ENCODE assay signal across 1 cellular context in genomic region chr15:71031232-71031631, GRCh38.
DNase-seq lines count a peak whose midpoint lies in the region; ATAC-seq lines count a peak whose summit lies in the region.
"Not testable (repeated sequence)": the region's sequence is repeated elsewhere in the genome, so short reads cannot be mapped to it uniquely, and the experiment has no call there.

No MANE protein-coding gene starts in this region.

- not testable (repeated sequence) for H3K4me1 ChIP-seq in right cardiac atrium (ENCODE audit: control insufficient read depth, insufficient read depth, low read length)

- peak in 2 of 3 donors; percentile 51 to 54 for DNase-seq in right cardiac atrium

- not testable (repeated sequence) for ATAC-seq in right cardiac atrium

- intact Hi-C loops in right cardiac atrium (cut with DNase I): not testable (repeated sequence)

- not testable (repeated sequence) for H3K27ac ChIP-seq in right cardiac atrium (ENCODE audit: low read length)

- not testable (repeated sequence) for H3K4me3 ChIP-seq in right cardiac atrium (ENCODE audit: low read length)

- H3K9me3 ChIP-seq in right cardiac atrium (ENCODE audit: control insufficient read depth, low read length): not testable (repeated sequence)

- not testable (repeated sequence) for H3K27me3 ChIP-seq in right cardiac atrium (ENCODE audit: control insufficient read depth, insufficient read depth)

- 61% methylated on average over 4 of the region's 4 CpGs for WGBS in right cardiac atrium
